In the genomic region with DNA sequence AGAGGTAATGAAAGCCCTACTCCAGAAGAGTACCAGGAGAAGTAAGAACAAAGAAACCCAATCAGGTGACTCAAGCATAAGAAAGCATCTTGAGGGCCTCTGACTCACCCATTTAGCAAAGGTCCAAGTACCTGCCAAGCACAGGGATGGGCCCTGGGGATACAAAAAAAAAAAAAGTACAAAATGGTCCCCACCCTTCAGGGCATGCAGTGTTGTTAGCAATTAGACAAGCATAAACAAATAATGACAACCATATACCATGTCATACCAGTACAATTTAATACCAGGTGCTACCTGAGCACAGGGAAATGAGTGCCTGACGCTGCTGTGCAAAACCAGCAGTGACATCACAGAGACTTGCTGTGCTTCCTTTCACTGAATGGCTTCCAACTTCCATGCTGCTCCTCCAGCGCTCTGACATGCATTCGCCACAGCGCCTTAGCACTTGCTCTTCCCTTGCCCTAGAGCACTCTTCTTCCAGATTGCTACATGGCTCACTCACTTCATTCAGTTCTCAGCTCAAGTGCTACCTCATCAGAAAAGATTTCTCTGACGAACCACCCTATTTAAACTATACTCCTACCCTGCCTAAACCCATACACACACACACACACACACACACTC, we compare ENCODE assay signal across 22 cellular contexts. TPM values are rescaled to one million over a fixed set of nuclear protein-coding genes. Genes with fewer than 3 reads are reported as not detected.
A peak's percentile ranks its signal among the peaks of the same experiment; 100 is the strongest.
DNase-seq lines count a peak whose midpoint lies in the region; ATAC-seq, FAIRE-seq and TF ChIP-seq lines count a peak whose summit lies in the region.
"Had no signal": no experiment of that assay in that cellular context is flagged by ENCODE, and none has a peak within 500 bp of the region (broad histone marks: within the 10 kb centered on the region; RNA-seq: fewer than 3 reads in every experiment).

No MANE protein-coding gene starts in this region.

- no peaks in the 10 kb centered on the region for H3K4me1 Mint-ChIP-seq in immature natural killer cell
- H3K4me1 Mint-ChIP-seq: activated T-helper 17 cell treated with anti-CD3 and anti-CD28 coated beads, Interleukin-2, amount 50 U/mL, for 72 hours; CD8-positive, alpha-beta memory T cell had no signal

- H3K9me3 Mint-ChIP-seq in immature natural killer cell: no peaks in the 10 kb centered on the region
- H3K9me3 Mint-ChIP-seq: activated T-helper 17 cell treated with anti-CD3 and anti-CD28 coated beads, Interleukin-2, amount 50 U/mL, for 72 hours; CD8-positive, alpha-beta memory T cell had no signal

- H2AK5ac ChIP-seq in mesenchymal stem cell (ENCODE audit: low read length, severe bottlenecking): no peak overlapping the region

- H2BK15ac ChIP-seq in mesenchymal stem cell (ENCODE audit: low read depth, poor library complexity, severe bottlenecking): no peak overlapping the region

- peak; percentile 99 for FAIRE-seq in bronchial epithelial cell (lab: Jason Lieb, UNC)

- no peak for ATAC-seq in HG03025 (IDR thresholded peaks at IDR 0.05; ENCODE audit: low FRiP score, unreplicated experiment)
- ATAC-seq: activated T-helper 17 cell treated with anti-CD3 and anti-CD28 coated beads, Interleukin-2, amount 50 U/mL, for 72 hours had no signal

- 92% methylated on average over 5 of the region's 5 CpGs for WGBS in mesenchymal stem cell

- no peak overlapping the region for H3K4ac ChIP-seq in mesenchymal stem cell (ENCODE audit: low read depth in 1 of 2, low read length in 2 of 2)

- peak overlapping the region; percentile 4 for H4K91ac ChIP-seq in mesenchymal stem cell (ENCODE audit: low read length)

- H3K36me3 Mint-ChIP-seq in immature natural killer cell: no peaks in the 10 kb centered on the region
- H3K36me3 Mint-ChIP-seq: activated naive CD8-positive, alpha-beta T cell; CD8-positive, alpha-beta memory T cell had no signal

- no peak for TF ChIP-seq CTCF in bronchial epithelial cell (IDR thresholded peaks at IDR 0.05; ENCODE audit: insufficient read depth, low read length, severe bottlenecking)

- no peak overlapping the region for H2BK12ac ChIP-seq in mesenchymal stem cell (ENCODE audit: low read length in 2 of 2)

- DNase-seq in ELR (ENCODE audit: low read depth) (peak; percentile 56), NCI-H1436 treated with DMSO at 0.1 percent for 48 hours (lab: John Stamatoyannopoulos, UW) (peak; percentile 67), bronchial epithelial cell (ENCODE audit: low read depth) (peak; percentile 96), mesenchymal stem cell (peak; percentile 47), medulla oblongata (ENCODE audit: extremely low spot score) (no peak), GM03348 (ENCODE audit: low spot score) (no peak), immature natural killer cell (no peak)
- DNase-seq: activated CD4-positive, alpha-beta T cell treated with anti-CD3 and anti-CD28 coated beads for 48 hours; CD8-positive, alpha-beta memory T cell; DND-41; effector CD8-positive, alpha-beta T cell; MM.1S; NCI-H146; SHP77; stimulated activated CD4-positive, alpha-beta T cell treated with anti-CD3 and anti-CD28 coated beads, Interleukin-12 subunit alpha, Interleukin-12 subunit beta, amount 100 ng/mL, for 4 hours; stomach; T-helper 1 cell had no signal

- no peak overlapping the region for H3K4me2 ChIP-seq in mesenchymal stem cell (ENCODE audit: low read length, poor library complexity, severe bottlenecking)

- H3K14ac ChIP-seq in mesenchymal stem cell (ENCODE audit: low read length in 2 of 2): no peak overlapping the region

- H3K4me3 ChIP-seq in bronchial epithelial cell (ENCODE audit: low read depth, low read length): no peak overlapping the region
- H3K4me3 ChIP-seq in mesenchymal stem cell (ENCODE audit: insufficient read depth in 1 of 2, low read depth in 1 of 2, low read length in 2 of 2): no peak overlapping the region
- H3K4me3 ChIP-seq: stomach had no signal

- H2BK5ac ChIP-seq in mesenchymal stem cell (ENCODE audit: low read depth, low read length, poor library complexity, severe bottlenecking): no peak overlapping the region

- H3K18ac ChIP-seq in mesenchymal stem cell (ENCODE audit: low read depth in 1 of 2, low read length in 2 of 2): no peak overlapping the region

- no peaks in the 10 kb centered on the region for H3K4me1 ChIP-seq in mesenchymal stem cell (ENCODE audit: control insufficient read depth, insufficient read depth, low read depth, low read length)

- H3K9me3 ChIP-seq in mesenchymal stem cell (ENCODE audit: control insufficient read depth, low read length): no peaks in the 10 kb centered on the region
- H3K9me3 ChIP-seq: neutrophil, stomach had no signal

- no peak overlapping the region for H2AFZ ChIP-seq in mesenchymal stem cell (ENCODE audit: low read depth, low read length)

- H3K4me3 Mint-ChIP-seq in immature natural killer cell: no peak overlapping the region
- H3K4me3 Mint-ChIP-seq: activated naive CD8-positive, alpha-beta T cell; activated T-helper 17 cell treated with anti-CD3 and anti-CD28 coated beads, Interleukin-2, amount 50 U/mL, for 72 hours; CD8-positive, alpha-beta memory T cell; type B pancreatic cell had no signal

- peaks cover 4 to 5% (median 4%) of the 10 kb centered on the region in 3 donors for H3K27me3 Mint-ChIP-seq in immature natural killer cell (ENCODE audit: low read depth in 3 of 3)
- H3K27me3 Mint-ChIP-seq: activated T-helper 17 cell treated with anti-CD3 and anti-CD28 coated beads, Interleukin-2, amount 50 U/mL, for 72 hours had no signal

- no peaks in the 10 kb centered on the region for H3K79me1 ChIP-seq in mesenchymal stem cell (replicated peaks; ENCODE audit: low read length, poor library complexity, severe bottlenecking)

- no peak overlapping the region for H4K8ac ChIP-seq in mesenchymal stem cell (ENCODE audit: low read length)

- H3K27me3 ChIP-seq in bronchial epithelial cell (ENCODE audit: control insufficient read depth, insufficient read depth, low read length): no peaks in the 10 kb centered on the region
- H3K27me3 ChIP-seq in mesenchymal stem cell (ENCODE audit: control insufficient read depth in 1 of 2, insufficient read depth in 1 of 2, low read length in 2 of 2): no peaks in the 10 kb centered on the region
- H3K27me3 ChIP-seq: stomach had no signal

- H2BK120ac ChIP-seq in mesenchymal stem cell (ENCODE audit: low read depth, low read length): no peak overlapping the region

- H3K27ac Mint-ChIP-seq in immature natural killer cell: no peak overlapping the region
- H3K27ac Mint-ChIP-seq: activated naive CD8-positive, alpha-beta T cell; activated T-helper 17 cell treated with anti-CD3 and anti-CD28 coated beads, Interleukin-2, amount 50 U/mL, for 72 hours; CD8-positive, alpha-beta memory T cell; type B pancreatic cell had no signal

- no peak overlapping the region for H3K9ac ChIP-seq in mesenchymal stem cell (ENCODE audit: low read length)

- H3K23ac ChIP-seq in mesenchymal stem cell (ENCODE audit: low read length in 2 of 2): no peak overlapping the region

- H3K36me3 ChIP-seq in bronchial epithelial cell (ENCODE audit: control insufficient read depth, insufficient read depth, low read length) (no peaks in the 10 kb centered on the region), mesenchymal stem cell (ENCODE audit: control insufficient read depth in 1 of 2, insufficient read depth in 2 of 2, low read depth in 1 of 2, low read length in 2 of 2) (no peaks in the 10 kb centered on the region)
- H3K36me3 ChIP-seq: neutrophil, stomach had no signal

- no peak overlapping the region for H3K27ac ChIP-seq in mesenchymal stem cell (ENCODE audit: low read length, poor library complexity, severe bottlenecking)
- H3K27ac ChIP-seq: neutrophil, stomach had no signal

RNA-seq across cellular contexts. Expression of a gene that starts 12.7 kb away (rescaled TPM):
- total RNA-seq in bronchial epithelial cell: 35.3 and 36.1 TPM in 2 replicates
- 61.8 TPM for polyA plus RNA-seq in mesenchymal stem cell (2013, experiment 1 of 2)
- 60.9 TPM for polyA plus RNA-seq in mesenchymal stem cell (2013, experiment 2 of 2)
- polyA plus RNA-seq in immature natural killer cell: 1 to 10 TPM in 2 of 3 donors, under 1 TPM in 1; 0.24 to 2.8 (median 2.0) TPM

Comparison
In these comparisons a context has a peak if more than half of its experiments do, and no peak if none do; other contexts are left out.
1. DNase-seq: peak in ELR (single experiment), NCI-H1436 treated with DMSO at 0.1 percent for 48 hours (single experiment), bronchial epithelial cell (single experiment) and mesenchymal stem cell (single experiment); none in medulla oblongata (single experiment), GM03348 (single experiment) and immature natural killer cell (0 of 3).